ENCODE assay signal across 1 cellular context in genomic region chr5:140624886-140625285, GRCh38. TPM values are rescaled to one million over a fixed set of nuclear protein-coding genes. Genes with fewer than 3 reads are reported as not detected.
"Had no signal": no experiment of that assay in that cellular context is flagged by ENCODE, and none has a peak within 500 bp of the region (broad histone marks: within the 10 kb centered on the region; RNA-seq: fewer than 3 reads in every experiment).

No MANE protein-coding gene starts in this region.

RNA-seq across cellular contexts. Expression of gene CD14, which starts 8.1 kb away (rescaled TPM):
- total RNA-seq: H4 had no signal
